In genomic region chr1:113394043-113394862, GRCh38 we compare ENCODE assay signal across 1 cellular context.
TF ChIP-seq lines count a peak whose summit lies in the region.

No MANE protein-coding gene starts in this region.

TF ChIP-seq in HepG2, 621 proteins besides CTCF, POLR2A, EP300 and RAD21 (continued from another document):
- TF ChIP-seq TRAFD1 (CRISPR knock-in tag; IDR thresholded peaks at IDR 0.05; ENCODE audit: borderline replicate concordance) (no peak), ZNF276 (CRISPR knock-in tag; IDR thresholded peaks at IDR 0.05; ENCODE audit: low read depth) (no peak), CENPX (CRISPR knock-in tag; IDR thresholded peaks at IDR 0.05) (no peak), IRX3 (CRISPR knock-in tag; IDR thresholded peaks at IDR 0.05; ENCODE audit: borderline replicate concordance, low read depth) (no peak)
